In genomic region chr3:115834068-115834467, GRCh38 we compare ENCODE assay signal across 14 cellular contexts.
DNase-seq lines count a peak whose midpoint lies in the region; ATAC-seq and TF ChIP-seq lines count a peak whose summit lies in the region.
"Had no signal": no experiment of that assay in that cellular context is flagged by ENCODE, and none has a peak within 500 bp of the region (broad histone marks: within the 10 kb centered on the region; RNA-seq: fewer than 3 reads in every experiment).

No MANE protein-coding gene starts in this region.

- H3K9ac ChIP-seq in SK-N-SH, result no peak overlapping the region

- TF ChIP-seq CTCF in SK-N-SH (IDR thresholded peaks at IDR 0.05) (no peak), fibroblast of pulmonary artery (IDR thresholded peaks at IDR 0.05; ENCODE audit: low read length, missing control alignments) (no peak), prostate gland (IDR thresholded peaks at IDR 0.05) (no peak), gastrocnemius medialis (IDR thresholded peaks at IDR 0.05 in 4 of 5, conservative IDR thresholded peaks at IDR 0.05 in 1 of 5) (no peak)

- TF ChIP-seq RAD21 in SK-N-SH (IDR thresholded peaks at IDR 0.05; ENCODE audit: low read length), result no peak

- ATAC-seq in HG02970 (IDR thresholded peaks at IDR 0.05; ENCODE audit: low FRiP score, unreplicated experiment) (no peak), gastrocnemius medialis (no peak)
- ATAC-seq: naive thymus-derived CD8-positive, alpha-beta T cell had no signal

- H3K9me2 ChIP-seq in SK-N-SH, result no peaks in the 10 kb centered on the region

- no peaks in the 10 kb centered on the region for H3K27me3 ChIP-seq in SK-N-SH (ENCODE audit: insufficient read depth)
- no peaks in the 10 kb centered on the region for H3K27me3 ChIP-seq in prostate gland (replicated peaks; ENCODE audit: insufficient read depth)
- H3K27me3 ChIP-seq in gastrocnemius medialis, result no peaks in the 10 kb centered on the region
- H3K27me3 ChIP-seq: breast epithelium had no signal

- H3K9me3 ChIP-seq in SK-N-SH, result no peaks in the 10 kb centered on the region
- no peaks in the 10 kb centered on the region for H3K9me3 ChIP-seq in prostate gland
- H3K9me3 ChIP-seq in gastrocnemius medialis, result no peaks in the 10 kb centered on the region
- H3K9me3 ChIP-seq: breast epithelium had no signal

- peak in 1 of 2 experiments; percentile 75; a peak in 1 of 4 replicates for TF ChIP-seq EP300 in SK-N-SH (IDR thresholded peaks at IDR 0.05; ENCODE audit: borderline replicate concordance in 1 of 2, low read depth in 1 of 2, low read length in 1 of 2)

- POLR2A ChIA-PET in SK-N-SH (lab: Yijun Ruan, JAX), result no interaction called here

- H4K20me1 ChIP-seq in SK-N-SH (ENCODE audit: insufficient read depth), result no peaks in the 10 kb centered on the region

- H3K4me3 ChIP-seq in SK-N-SH (ENCODE audit: low read depth in 2 of 2, low read length in 1 of 2) (no peak overlapping the region), fibroblast of pulmonary artery (replicated peaks; ENCODE audit: low read depth, low read length) (no peak overlapping the region), prostate gland (no peak overlapping the region), gastrocnemius medialis (no peak overlapping the region)
- H3K4me3 ChIP-seq: breast epithelium had no signal

- DNase-seq in GM04504 (ENCODE audit: low read depth), result peak; percentile 72
- DNase-seq in SK-N-SH, result no peak
- DNase-seq in fibroblast of pulmonary artery (ENCODE audit: low read depth), result peak; percentile 58
- peak; percentile 55 for DNase-seq in smooth muscle cell of the brain vasculature (ENCODE audit: low read depth, low spot score)
- DNase-seq in prostate gland (ENCODE audit: low spot score), result no peak
- no peak for DNase-seq in gastrocnemius medialis
- DNase-seq: activated gamma-delta T cell treated with Interleukin-2 at 50 U/mL for 16 hours; CD8-positive, alpha-beta memory T cell; GDM1; naive thymus-derived CD8-positive, alpha-beta T cell; stimulated activated CD4-positive, alpha-beta T cell treated with anti-CD3 and anti-CD28 coated beads, Interleukin-1b, Interleukin-23, amount 100 ng/mL, for 48 hours; WERI-Rb-1 had no signal

- H2AFZ ChIP-seq in SK-N-SH (ENCODE audit: low read depth), result no peak overlapping the region

- H3K36me3 ChIP-seq in SK-N-SH (replicated peaks in 1 of 2; ENCODE audit: control insufficient read depth in 1 of 2, insufficient read depth in 2 of 2, low read length in 1 of 2), result no peaks in the 10 kb centered on the region
- H3K36me3 ChIP-seq in prostate gland, result no peaks in the 10 kb centered on the region
- H3K36me3 ChIP-seq in gastrocnemius medialis, result no peaks in the 10 kb centered on the region
- H3K36me3 ChIP-seq: breast epithelium, WERI-Rb-1 had no signal

- intact Hi-C loops in prostate gland (cut with DNase I) (no loop called here), gastrocnemius medialis (cut with DNase I; ENCODE audit: low total_unique reads) (no loop called here)

- 0 out of 2 replicates have a peak overlapping the region, but pooled peaks have one; percentile 8 for H3K4me2 ChIP-seq in SK-N-SH

- H3K27ac ChIP-seq in SK-N-SH (ENCODE audit: low read depth in 2 of 2, low read length in 1 of 2) (peak overlapping the region; percentile 45 to 79; a peak in 3 of 4 replicates), prostate gland (no peak overlapping the region), gastrocnemius medialis (no peak overlapping the region)
- H3K27ac ChIP-seq: breast epithelium, WERI-Rb-1 had no signal

- TF ChIP-seq POLR2A in prostate gland (IDR thresholded peaks at IDR 0.05) (no peak), gastrocnemius medialis (IDR thresholded peaks at IDR 0.05) (no peak)

- 62% methylated on average over 1 of the region's 1 CpG for WGBS in SK-N-SH (ENCODE audit: low lambda C conversion rate)
- 96% methylated on average over 1 of the region's 1 CpG for WGBS in prostate gland

- H3F3A ChIP-seq in SK-N-SH (replicated peaks; ENCODE audit: insufficient read depth), result peaks cover 12% of the 10 kb centered on the region

- peaks cover 9 to 38% of the 10 kb centered on the region in 2 experiments; a peak in 2 of 4 replicates for H3K4me1 ChIP-seq in SK-N-SH (ENCODE audit: control insufficient read depth in 1 of 2, insufficient read depth in 2 of 2, low read depth in 1 of 2, low read length in 1 of 2)
- no peaks in the 10 kb centered on the region for H3K4me1 ChIP-seq in prostate gland (replicated peaks)
- no peaks in the 10 kb centered on the region for H3K4me1 ChIP-seq in gastrocnemius medialis
- H3K4me1 ChIP-seq: breast epithelium had no signal

- H3K79me2 ChIP-seq in SK-N-SH (ENCODE audit: insufficient read depth), result no peaks in the 10 kb centered on the region

- CTCF ChIA-PET in SK-N-SH (lab: Yijun Ruan, JAX), result interaction anchor here (1.8 kb wide), 1 partner anchor 10 kb away, joined by 6 read pairs; no protein-coding TSS in a partner anchor

- in situ Hi-C loops in gastrocnemius medialis (cut with MboI; ENCODE audit: low sequenced_read_pairs in 4 of 4), result no loop called here

TF ChIP-seq in SK-N-SH, 30 proteins besides CTCF, POLR2A, EP300 and RAD21 (continues in another document):
- no peak for TF ChIP-seq FOXJ3 (CRISPR knock-in tag; IDR thresholded peaks at IDR 0.05)
- TF ChIP-seq JUND (IDR thresholded peaks at IDR 0.05), result peak; percentile 73
- TF ChIP-seq PBX3 (IDR thresholded peaks at IDR 0.05), result peak; percentile 78
- TF ChIP-seq NRF1 (IDR thresholded peaks at IDR 0.05; ENCODE audit: low read depth, low read length), result no peak
- TF ChIP-seq RCOR1 (IDR thresholded peaks at IDR 0.05; ENCODE audit: low read length), result no peak
- TF ChIP-seq SIN3A (IDR thresholded peaks at IDR 0.05; ENCODE audit: borderline replicate concordance, low read depth, low read length), result no peak
- no peak for TF ChIP-seq GABPA (IDR thresholded peaks at IDR 0.05; ENCODE audit: low read depth)
- no peak for TF ChIP-seq IRF3 (IDR thresholded peaks at IDR 0.05; ENCODE audit: low read depth, low read length)
- TF ChIP-seq FOXM1 (IDR thresholded peaks at IDR 0.05; ENCODE audit: low read depth), result no peak
- no peak for TF ChIP-seq MAX (IDR thresholded peaks at IDR 0.05; ENCODE audit: low read depth)
- TF ChIP-seq RXRA (IDR thresholded peaks at IDR 0.05; ENCODE audit: borderline replicate concordance, low read depth), result no peak
- TF ChIP-seq NFIC (IDR thresholded peaks at IDR 0.05; ENCODE audit: borderline replicate concordance), result peak; percentile 83; the same call in 1 of the 2 replicates
- no peak for TF ChIP-seq EZH2phosphoT487 (IDR thresholded peaks at IDR 0.05; ENCODE audit: borderline replicate concordance, low read depth)
- TF ChIP-seq FOSL2 (IDR thresholded peaks at IDR 0.05; ENCODE audit: borderline replicate concordance, low read depth), result peak; percentile 72; the same call in 1 of the 2 replicates
- TF ChIP-seq POLR2AphosphoS5 (IDR thresholded peaks at IDR 0.05; ENCODE audit: low read depth, low read length), result 0 out of 2 replicates have a peak, but pooled peaks have one; percentile 13
- no peak for TF ChIP-seq RFX5 (IDR thresholded peaks at IDR 0.05; ENCODE audit: low read length)
- TF ChIP-seq TAF1 (IDR thresholded peaks at IDR 0.05; ENCODE audit: borderline replicate concordance, low read depth, low read length), result no peak
- no peak for TF ChIP-seq YY1 (IDR thresholded peaks at IDR 0.05; ENCODE audit: low read depth)
- no peak for TF ChIP-seq MXI1 (IDR thresholded peaks at IDR 0.05; ENCODE audit: low read depth, low read length)
- TF ChIP-seq USF2 (IDR thresholded peaks at IDR 0.05; ENCODE audit: borderline replicate concordance, low read depth, low read length), result no peak
- no peak for TF ChIP-seq ELF1 (IDR thresholded peaks at IDR 0.05)
- TF ChIP-seq CHD2 (IDR thresholded peaks at IDR 0.05; ENCODE audit: low read length, partially characterized antibody), result no peak
- TF ChIP-seq SMC3 (IDR thresholded peaks at IDR 0.05; ENCODE audit: low read depth, low read length), result no peak
- TF ChIP-seq TCF12 (IDR thresholded peaks at IDR 0.05), result peak; percentile 78

Comparison
In these comparisons a context has a peak if more than half of its experiments do, and no peak if none do; other contexts are left out.
1. DNase-seq: peak in GM04504 (single experiment), fibroblast of pulmonary artery (single experiment) and smooth muscle cell of the brain vasculature (single experiment); none in SK-N-SH (single experiment), prostate gland (single experiment) and gastrocnemius medialis (0 of 2).
2. H3K27ac ChIP-seq: peak in SK-N-SH (2 of 2); none in prostate gland (0 of 2) and gastrocnemius medialis (0 of 4).